23 cellular contexts compared by ENCODE assay signal in the genomic region with DNA sequence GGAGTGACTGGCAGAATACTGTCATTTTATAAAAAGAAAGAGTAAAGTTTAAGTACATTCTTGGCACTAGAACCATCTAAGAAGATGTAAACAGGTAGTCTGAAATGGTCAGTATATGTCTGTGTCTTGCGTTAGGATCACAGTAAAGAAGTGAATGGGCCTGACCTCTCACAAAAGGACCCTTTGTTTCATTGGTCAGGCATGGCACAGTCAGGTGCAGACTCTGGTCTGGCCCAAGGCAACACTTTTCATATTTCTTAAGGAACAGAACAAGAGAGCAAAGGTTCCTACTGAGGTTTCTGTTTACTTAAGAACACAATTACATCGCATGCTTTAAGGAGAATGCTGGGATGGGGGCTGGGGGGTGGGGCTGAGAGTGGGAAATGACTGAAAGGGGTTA. TPM values are rescaled to one million over a fixed set of nuclear protein-coding genes. Genes with fewer than 3 reads are reported as not detected.
"Had no signal": no experiment of that assay in that cellular context is flagged by ENCODE, and none has a peak within 500 bp of the region (broad histone marks: within the 10 kb centered on the region; RNA-seq: fewer than 3 reads in every experiment).

No MANE protein-coding gene starts in this region.

- H3K27me3 ChIP-seq: neutrophil, upper lobe of right lung had no signal

- H3K27me3 Mint-ChIP-seq: activated CD8-positive, alpha-beta T cell treated with anti-CD3 and anti-CD28 coated beads for 36 hours; brain; memory B cell; naive thymus-derived CD4-positive, alpha-beta T cell had no signal

- H3K36me3 ChIP-seq: upper lobe of right lung had no signal

- H3K36me3 Mint-ChIP-seq: brain had no signal

- H3K4me1 ChIP-seq: parathyroid adenoma, upper lobe of right lung had no signal

- H3K27ac ChIP-seq: coronary artery, neutrophil, parathyroid adenoma, upper lobe of right lung had no signal

- H3K9me3 ChIP-seq: neutrophil, upper lobe of right lung had no signal

- H3K27ac Mint-ChIP-seq: activated CD8-positive, alpha-beta T cell treated with anti-CD3 and anti-CD28 coated beads for 36 hours; activated T-helper 2 cell treated with anti-CD3 and anti-CD28 coated beads, Interferon-gamma antibody, Interleukin-2, Interleukin-4, amounts not matched to agents 10 μg/mL and 5 μg/mL and 100 μg/mL, durations not matched to agents 14 hours and 24 hours and 36 hours; brain; immature natural killer cell; memory B cell; naive thymus-derived CD4-positive, alpha-beta T cell; T-cell had no signal

- H3K4me3 ChIP-seq: coronary artery, upper lobe of right lung had no signal

- ATAC-seq: activated CD8-positive, alpha-beta T cell treated with anti-CD3 and anti-CD28 coated beads for 36 hours; naive thymus-derived CD4-positive, alpha-beta T cell; T-cell; upper lobe of right lung had no signal

- H3K4me3 Mint-ChIP-seq: activated CD8-positive, alpha-beta T cell treated with anti-CD3 and anti-CD28 coated beads for 36 hours; brain; immature natural killer cell; memory B cell; naive thymus-derived CD4-positive, alpha-beta T cell; T-cell had no signal

- H3K9me3 Mint-ChIP-seq: activated CD8-positive, alpha-beta T cell treated with anti-CD3 and anti-CD28 coated beads for 36 hours; activated T-helper 2 cell treated with anti-CD3 and anti-CD28 coated beads, Interferon-gamma antibody, Interleukin-2, Interleukin-4, amounts not matched to agents 10 μg/mL and 5 μg/mL and 100 μg/mL, durations not matched to agents 14 hours and 24 hours and 36 hours; brain; immature natural killer cell; memory B cell; naive thymus-derived CD4-positive, alpha-beta T cell; T-cell had no signal

- H3K4me1 Mint-ChIP-seq: brain; immature natural killer cell; memory B cell; naive thymus-derived CD4-positive, alpha-beta T cell; T-cell had no signal

- DNase-seq: activated CD4-positive, alpha-beta T cell treated with anti-CD3 and anti-CD28 coated beads for 48 hours; activated CD4-positive, CD25-positive, alpha-beta regulatory T cell; activated CD8-positive, alpha-beta T cell treated with anti-CD3 and anti-CD28 coated beads for 36 hours; activated naive CD4-positive, alpha-beta T cell treated with Interleukin-2 at 50 U/mL for 16 hours; activated T-cell treated with anti-CD3 and anti-CD28 coated beads, Interleukin-2, amount 50 U/mL, for 1 hour; central memory CD4-positive, alpha-beta T cell; erythroblast; foreskin melanocyte; glutamatergic neuron; immature natural killer cell; naive thymus-derived CD4-positive, alpha-beta T cell; stimulated activated CD4-positive, alpha-beta T cell treated with anti-CD3 and anti-CD28 coated beads, Interleukin-12 subunit alpha, Interleukin-12 subunit beta, amount 100 ng/mL, for 4 hours; stimulated activated CD4-positive, alpha-beta T cell treated with anti-CD3 and anti-CD28 coated beads, Interleukin-1b, Interleukin-23, amount 100 ng/mL, for 48 hours; stimulated activated CD8-positive, alpha-beta memory T cell treated with anti-CD3 and anti-CD28 coated beads, Interleukin-4, amount 100 ng/mL, for 48 hours; stimulated activated naive CD4-positive, alpha-beta T cell; T-cell; upper lobe of right lung had no signal

RNA-seq across cellular contexts. Expression of a gene that starts 58.5 kb away (rescaled TPM):
- total RNA-seq: activated CD8-positive, alpha-beta T cell treated with anti-CD3 and anti-CD28 coated beads for 36 hours; activated T-helper 2 cell treated with anti-CD3 and anti-CD28 coated beads, Interferon-gamma antibody, Interleukin-2, Interleukin-4, amounts not matched to agents 10 μg/mL and 5 μg/mL and 100 μg/mL, durations not matched to agents 14 hours and 24 hours and 36 hours; naive thymus-derived CD4-positive, alpha-beta T cell had no signal
